In the genomic region with DNA sequence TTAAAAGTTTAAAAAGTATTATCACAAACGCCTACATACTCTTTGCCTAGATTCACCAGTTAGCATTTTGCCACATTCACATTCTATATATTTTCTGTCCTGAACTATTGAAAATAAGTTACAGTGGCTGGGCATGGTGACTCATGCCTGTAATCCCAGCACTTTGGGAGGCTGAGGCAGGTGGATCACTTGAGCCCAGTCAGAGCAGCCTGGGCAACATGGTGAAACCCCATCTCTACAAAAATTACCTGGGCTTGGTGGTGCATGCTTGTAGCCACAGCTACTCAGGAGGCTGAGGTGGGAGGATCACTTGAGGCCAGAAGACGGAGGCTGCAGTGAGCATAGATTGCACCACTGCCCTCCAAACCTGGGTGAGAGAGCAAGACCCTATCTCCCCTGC, we compare ENCODE assay signal across 10 cellular contexts. TPM values are rescaled to one million over a fixed set of nuclear protein-coding genes. Genes with fewer than 3 reads are reported as not detected.
DNase-seq lines count a peak whose midpoint lies in the region; ATAC-seq, FAIRE-seq and TF ChIP-seq lines count a peak whose summit lies in the region.
"Had no signal": no experiment of that assay in that cellular context is flagged by ENCODE, and none has a peak within 500 bp of the region (broad histone marks: within the 10 kb centered on the region; RNA-seq: fewer than 3 reads in every experiment).

No MANE protein-coding gene starts in this region.

- WGBS in A549 (ENCODE audit: missing lambda C conversion rate): 79% methylated on average over 2 of the region's 2 CpGs
- WGBS in testis, 2 donors: 87 to 88% methylated on average over 2 of the region's 2 CpGs
- 78 to 85% methylated on average over 2 of the region's 2 CpGs for WGBS in tibial nerve, 2 donors

- H3K36me3 ChIP-seq in testis (ENCODE audit: low read depth, missing control alignments) (no peaks in the 10 kb centered on the region), tibial nerve (peaks cover 0 to 28% (median 9%) of the 10 kb centered on the region in 3 donors)

- ATAC-seq in A549: no peak; a peak in 1 of 6 replicates
- peak; percentile 25 for ATAC-seq in left colon

- H3K4me2 ChIP-seq in A549: peak overlapping the region; percentile 74

- H3K9me3 ChIP-seq in A549 (no peaks in the 10 kb centered on the region), testis (no peaks in the 10 kb centered on the region), tibial nerve (no peaks in the 10 kb centered on the region)

- H3K27ac ChIP-seq in A549 (peak overlapping the region; percentile 76 to 87), testis (no peak overlapping the region), tibial nerve (peak overlapping the region in 1 of 4 donors; percentile 1), coronary artery (peak overlapping the region in 1 of 2 donors; percentile 55)

- CTCF ChIA-PET in A549 (lab: Yijun Ruan, JAX): interaction anchor here (0.6 to 8.6 kb wide), 3 partner anchors 19 to 290 kb away, joined by 3 to 56 read pairs (median 11); no protein-coding TSS in a partner anchor

- no peak for TF ChIP-seq RAD21 in A549 (conservative IDR thresholded peaks at IDR 0.05 in 1 of 2, IDR thresholded peaks at IDR 0.05 in 1 of 2)

- TF ChIP-seq CTCF in A549 (IDR thresholded peaks at IDR 0.05) (no peak), testis (IDR thresholded peaks at IDR 0.05) (no peak), tibial nerve (IDR thresholded peaks at IDR 0.05) (no peak), coronary artery (IDR thresholded peaks at IDR 0.05) (no peak)

- TF ChIP-seq POLR2A in A549 (IDR thresholded peaks at IDR 0.05; ENCODE audit: low read length) (no peak), testis (IDR thresholded peaks at IDR 0.05) (no peak), tibial nerve (IDR thresholded peaks at IDR 0.05) (no peak)

- H3K27me3 ChIP-seq in testis (no peaks in the 10 kb centered on the region), tibial nerve (no peaks in the 10 kb centered on the region)

- no peak for DNase-seq in A549 (ENCODE audit: low read depth in 1 of 2, low spot score in 1 of 2)
- DNase-seq in Daoy (ENCODE audit: low read depth): peak; percentile 35
- DNase-seq in activated CD8-positive, alpha-beta memory T cell treated with anti-CD3 and anti-CD28 coated beads, Interleukin-2, amount 50 U/mL, for 48 hours: peak; percentile 56
- no peak for DNase-seq in left colon
- DNase-seq in testis: no peak
- DNase-seq in tibial nerve (ENCODE audit: low spot score in 2 of 2): no peak
- no peak for DNase-seq in coronary artery (ENCODE audit: low spot score)
- DNase-seq in NCI-H345 (lab: John Stamatoyannopoulos, UW): no peak
- DNase-seq: NCI-H524 treated with DMSO at 0.1 percent for 48 hours had no signal

- TF ChIP-seq EP300 in A549 (IDR thresholded peaks at IDR 0.05) (no peak), tibial nerve (IDR thresholded peaks at IDR 0.05) (no peak)

- POLR2A ChIA-PET in A549 (lab: Yijun Ruan, JAX): no interaction called here

- intact Hi-C loops in left colon (cut with DNase I, micrococcal nuclease): no loop called here
- intact Hi-C loops in testis (cut with DNase I; ENCODE audit: low total_unique reads): no loop called here

- H3K4me3 ChIP-seq in A549 (no peak overlapping the region), testis (no peak overlapping the region), tibial nerve (no peak overlapping the region), coronary artery (no peak overlapping the region)

- no peak for FAIRE-seq in A549 (lab: Jason Lieb, UNC)
- FAIRE-seq: GM12891 had no signal

- H3K4me1 ChIP-seq in A549 (peaks cover 41% of the 10 kb centered on the region), testis (peaks cover 25% of the 10 kb centered on the region), tibial nerve (peaks cover 0 to 67% (median 19%) of the 10 kb centered on the region in 4 donors)

TF ChIP-seq in A549, 52 proteins besides CTCF, POLR2A, EP300 and RAD21:
- TF ChIP-seq BHLHE40 (IDR thresholded peaks at IDR 0.05; ENCODE audit: low read depth, low read length) (no peak), ZSCAN20 (CRISPR knock-in tag; IDR thresholded peaks at IDR 0.05) (no peak)

RNA-seq across cellular contexts. Expression of gene ARPC1A, which starts 5.3 kb away (rescaled TPM):
- polyA plus RNA-seq in A549 (2011; rRNA removed): 120 TPM in 2 replicates
- 167 and 169 TPM in 2 replicates for polyA plus RNA-seq in A549 (2012; cell fraction: cytosol; rRNA removed)
- polyA plus RNA-seq in A549 (2012; cell fraction: nucleus; rRNA removed): 69.5 and 75.4 TPM in 2 replicates
- polyA plus RNA-seq in A549 (2017; fragmentation: RNase III; extraction: RNeasy Plus Mini Kit Qiagen cat#74134 plus additional on column Dnase treatment): 116 to 127 TPM (median 121 TPM) in 3 replicates
- polyA minus RNA-seq in A549 (2011; rRNA and poly(A)+ RNA removed): 150 and 151 TPM in 2 replicates
- 291 and 326 TPM in 2 replicates for total RNA-seq in Daoy (2014; rRNA removed; shearing (Covaris generic))
- 100 to 1,000 TPM; 160 to 186 TPM for total RNA-seq in left colon
- 100 to 1,000 TPM in 1 of 2 donors, 10 to 100 TPM in 1; 91.8 to 120 TPM for total RNA-seq in testis
- polyA plus RNA-seq in testis (ENCODE audit: insufficient read depth, low read depth, low replicate concordance): 117 TPM
- total RNA-seq in tibial nerve: 100 to 1,000 TPM in 3 of 4 donors, 10 to 100 TPM in 1; 92.2 to 151 (median 118) TPM

RNA-seq across cellular contexts. Expression of gene ARPC1B, which starts 43.5 kb away (rescaled TPM):
- polyA plus RNA-seq in A549 (2011; rRNA removed) (141 and 197 TPM in 2 replicates), A549 (2017; fragmentation: RNase III; extraction: RNeasy Plus Mini Kit Qiagen cat#74134 plus additional on column Dnase treatment) (272 to 302 TPM (median 294 TPM) in 3 replicates), testis (ENCODE audit: insufficient read depth, low read depth, low replicate concordance) (64.6 TPM)
- polyA plus RNA-seq in A549 (2012; cell fraction: cytosol; rRNA removed): 504 and 519 TPM in 2 replicates
- polyA plus RNA-seq in A549 (2012; cell fraction: nucleus; rRNA removed): 356 and 444 TPM in 2 replicates
- polyA minus RNA-seq in A549 (2011; rRNA and poly(A)+ RNA removed): 61.3 and 103 TPM in 2 replicates
- total RNA-seq in Daoy (2014; rRNA removed; shearing (Covaris generic)): 377 and 446 TPM in 2 replicates
- total RNA-seq in left colon (100 to 1,000 TPM; 143 to 170 TPM), testis (10 to 100 TPM; 50.5 to 64.9 TPM), tibial nerve (100 to 1,000 TPM; 178 to 337 (median 306) TPM)

RNA-seq across cellular contexts. Expression of gene MYH16, which starts 58.4 kb away (rescaled TPM):
- polyA plus RNA-seq in A549 (2011; rRNA removed) (0.28 and 0.29 TPM in 2 replicates), A549 (2017; fragmentation: RNase III; extraction: RNeasy Plus Mini Kit Qiagen cat#74134 plus additional on column Dnase treatment) (0.21 to 0.32 TPM (median 0.31 TPM) in 3 replicates), testis (ENCODE audit: insufficient read depth, low read depth, low replicate concordance) (2.1 TPM)
- polyA plus RNA-seq in A549 (2012; cell fraction: cytosol; rRNA removed): 0.08 and 0.15 TPM in 2 replicates
- 0.05 and 0.12 TPM in 2 replicates for polyA plus RNA-seq in A549 (2012; cell fraction: nucleus; rRNA removed)
- polyA minus RNA-seq in A549 (2011; rRNA and poly(A)+ RNA removed): 0.10 and 0.12 TPM in 2 replicates
- total RNA-seq in Daoy (2014; rRNA removed; shearing (Covaris generic)): 0.51 TPM in 1 of 2 replicates, not detected in the other
- total RNA-seq in left colon (not detected), testis (1 to 10 TPM; 1.5 to 2.0 TPM), tibial nerve (not detected)

Comparison
In these comparisons a context has a peak if more than half of its experiments do, and no peak if none do; other contexts are left out.
1. DNase-seq: peak in Daoy (single experiment) and activated CD8-positive, alpha-beta memory T cell treated with anti-CD3 and anti-CD28 coated beads, Interleukin-2, amount 50 U/mL, for 48 hours (single experiment); none in A549 (0 of 2), left colon (0 of 2), testis (single experiment), tibial nerve (0 of 2), coronary artery (single experiment) and NCI-H345 (single experiment).
2. H3K27ac ChIP-seq: peak in A549 (2 of 2); none in testis (0 of 2).